ENCODE assay signal across 8 cellular contexts in genomic region chr5:40689442-40689841, GRCh38. TPM values are rescaled to one million over a fixed set of nuclear protein-coding genes. Genes with fewer than 3 reads are reported as not detected.
DNase-seq lines count a peak whose midpoint lies in the region; ATAC-seq and TF ChIP-seq lines count a peak whose summit lies in the region.

No MANE protein-coding gene starts in this region.

- H3K4me1 Mint-ChIP-seq in stimulated activated naive B cell treated with anti-CD40 and anti-IgM and Interleukin-4, amounts not matched to agents 10 μg/mL and 1 μg/mL and 100 μg/mL, for 72 hours, result peaks cover 24 to 67% of the 10 kb centered on the region in 2 donors

- ATAC-seq in HG03442 (IDR thresholded peaks at IDR 0.05; ENCODE audit: unreplicated experiment), result peak; percentile 85
- peak; percentile 81 to 85 for ATAC-seq in stimulated activated naive B cell treated with anti-CD40 and anti-IgM and Interleukin-4, amounts not matched to agents 10 μg/mL and 1 μg/mL and 100 μg/mL, for 72 hours (replicated peaks)

- H3K4me1 ChIP-seq in vagina, result peaks cover 21% of the 10 kb centered on the region

- H3K27ac Mint-ChIP-seq in stimulated activated naive B cell treated with anti-CD40 and anti-IgM and Interleukin-4, amounts not matched to agents 10 μg/mL and 1 μg/mL and 100 μg/mL, for 72 hours, result peak overlapping the region; percentile 67

- no peaks in the 10 kb centered on the region for H3K9me3 Mint-ChIP-seq in stimulated activated naive B cell treated with anti-CD40 and anti-IgM and Interleukin-4, amounts not matched to agents 10 μg/mL and 1 μg/mL and 100 μg/mL, for 72 hours

- no peaks in the 10 kb centered on the region for H3K27me3 ChIP-seq in vagina

- DNase-seq in stimulated activated CD4-positive, alpha-beta T cell treated with anti-CD3 and anti-CD28 coated beads, Interleukin-15, amount 100 ng/mL, for 48 hours (ENCODE audit: low read depth in 2 of 2), result peak; percentile 33 to 50
- DNase-seq in stimulated activated CD4-positive, alpha-beta T cell treated with anti-CD3 and anti-CD28 coated beads, Interleukin-2, amount 100 ng/mL, for 48 hours, result no peak
- peak; percentile 66 for DNase-seq in activated CD4-positive, alpha-beta T cell treated with anti-CD3 and anti-CD28 coated beads for 48 hours
- DNase-seq in glomerular endothelial cell (ENCODE audit: extremely low read depth, low read depth, low spot score) (peak; percentile 98), vagina (ENCODE audit: extremely low spot score in 2 of 2) (no peak), NCI-H748 (lab: John Stamatoyannopoulos, UW; ENCODE audit: unreplicated experiment) (no peak)
- no peak for DNase-seq in stimulated activated naive B cell treated with anti-CD40 and anti-IgM and Interleukin-4, amounts not matched to agents 10 μg/mL and 1 μg/mL and 100 μg/mL, for 72 hours

- TF ChIP-seq CTCF in vagina (IDR thresholded peaks at IDR 0.05), result no peak

- no peak for TF ChIP-seq POLR2A in vagina (IDR thresholded peaks at IDR 0.05)

- no peaks in the 10 kb centered on the region for H3K9me3 ChIP-seq in vagina

- peak overlapping the region in 1 of 2 donors; percentile 53 for H3K4me3 Mint-ChIP-seq in stimulated activated naive B cell treated with anti-CD40 and anti-IgM and Interleukin-4, amounts not matched to agents 10 μg/mL and 1 μg/mL and 100 μg/mL, for 72 hours

- no peaks in the 10 kb centered on the region for H3K36me3 ChIP-seq in vagina

- no peak overlapping the region for H3K27ac ChIP-seq in vagina

- no peaks in the 10 kb centered on the region for H3K27me3 Mint-ChIP-seq in stimulated activated naive B cell treated with anti-CD40 and anti-IgM and Interleukin-4, amounts not matched to agents 10 μg/mL and 1 μg/mL and 100 μg/mL, for 72 hours

- no peak overlapping the region for H3K4me3 ChIP-seq in vagina

- intact Hi-C loops in vagina (cut with DNase I), result loop anchor here (5.0 to 10.0 kb wide), 3 partner anchors 742 to 1105 kb away; no protein-coding TSS in a partner anchor

- peaks cover 33 to 69% of the 10 kb centered on the region in 2 donors for H3K36me3 Mint-ChIP-seq in stimulated activated naive B cell treated with anti-CD40 and anti-IgM and Interleukin-4, amounts not matched to agents 10 μg/mL and 1 μg/mL and 100 μg/mL, for 72 hours

RNA-seq across cellular contexts. Expression of gene PTGER4, which starts 9.7 kb away (rescaled TPM):
- total RNA-seq in glomerular endothelial cell (31.3 and 55.1 TPM in 2 replicates), vagina (19.4 TPM)

Comparison
In these comparisons a context has a peak if more than half of its experiments do, and no peak if none do; other contexts are left out.
1. DNase-seq: peak in stimulated activated CD4-positive, alpha-beta T cell treated with anti-CD3 and anti-CD28 coated beads, Interleukin-15, amount 100 ng/mL, for 48 hours (2 of 2), activated CD4-positive, alpha-beta T cell treated with anti-CD3 and anti-CD28 coated beads for 48 hours (single experiment) and glomerular endothelial cell (single experiment); none in stimulated activated CD4-positive, alpha-beta T cell treated with anti-CD3 and anti-CD28 coated beads, Interleukin-2, amount 100 ng/mL, for 48 hours (0 of 2), stimulated activated naive B cell treated with anti-CD40 and anti-IgM and Interleukin-4, amounts not matched to agents 10 μg/mL and 1 μg/mL and 100 μg/mL, for 72 hours (single experiment), vagina (0 of 2) and NCI-H748 (single experiment).